1 cellular context compared by ENCODE assay signal in the genomic region with DNA sequence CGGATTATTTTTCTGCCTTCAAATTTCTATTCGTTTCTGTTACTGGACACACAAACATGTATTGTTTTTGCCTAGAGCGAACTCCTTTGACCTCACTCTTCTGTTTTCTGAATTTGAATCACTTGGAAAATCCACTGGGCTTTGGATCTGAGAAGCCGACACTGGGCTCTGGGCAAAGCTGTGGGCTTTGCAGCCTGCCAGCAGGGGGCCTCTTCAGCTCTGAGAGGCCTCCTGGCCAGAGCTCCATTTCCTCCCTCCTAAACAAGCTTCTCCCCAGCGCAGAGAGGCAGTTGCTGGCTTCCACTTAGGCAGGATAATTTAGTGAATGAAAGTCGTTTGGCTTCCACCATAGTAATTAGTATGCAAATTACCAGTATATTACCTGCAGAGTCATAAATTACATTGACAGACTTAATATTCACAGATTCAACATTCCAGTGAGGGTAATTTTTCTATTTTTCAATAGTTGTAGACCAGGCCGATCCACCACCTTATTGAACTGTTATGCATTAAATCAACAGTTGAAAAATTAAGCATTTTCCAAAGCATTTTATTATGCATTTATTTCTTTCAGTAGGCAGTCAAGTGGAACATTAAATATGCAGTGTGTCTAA.
TF ChIP-seq lines count a peak whose summit lies in the region.

No MANE protein-coding gene starts in this region.

TF ChIP-seq in HepG2, 621 proteins besides CTCF, POLR2A, EP300 and RAD21 (continued from another document):
- TF ChIP-seq ZBTB25 (CRISPR knock-in tag; IDR thresholded peaks at IDR 0.05) (no peak), CCDC6 (CRISPR knock-in tag; IDR thresholded peaks at IDR 0.05) (0 out of 2 replicates have a peak, but pooled peaks have one; percentile 33), SMC3 (IDR thresholded peaks at IDR 0.05; ENCODE audit: low read length) (peak; percentile 62), ZNF781 (CRISPR knock-in tag; IDR thresholded peaks at IDR 0.05; ENCODE audit: borderline replicate concordance, not compliant biosample characterization) (no peak)
TF ChIP-seq in HepG2: peak in this region for 10.
